6 cellular contexts compared by ENCODE assay signal in genomic region chr5:65621961-65622360, GRCh38. TPM values are rescaled to one million over a fixed set of nuclear protein-coding genes. Genes with fewer than 3 reads are reported as not detected.
DNase-seq lines count a peak whose midpoint lies in the region; ATAC-seq and TF ChIP-seq lines count a peak whose summit lies in the region.
"Not testable (repeated sequence)": the region's sequence is repeated elsewhere in the genome, so short reads cannot be mapped to it uniquely, and the experiment has no call there.

No MANE protein-coding gene starts in this region.

- not testable (repeated sequence) for H3K36me3 Mint-ChIP-seq in activated naive CD4-positive, alpha-beta T cell treated with anti-CD3 and anti-CD28 coated beads, Interleukin-2, amount 50 U/mL, for 24 hours; neural progenitor cell; type B pancreatic cell
- peaks cover 25% of the 10 kb centered on the region for H3K36me3 Mint-ChIP-seq in effector memory CD8-positive, alpha-beta T cell (ENCODE audit: insufficient read depth)

- not testable (repeated sequence) for H3K9me3 ChIP-seq in DOHH2 (ENCODE audit: control insufficient read depth, insufficient read depth, low read length); SK-N-SH; neural progenitor cell (ENCODE audit: low read depth)

- H3K27ac ChIP-seq in DOHH2 (ENCODE audit: low read depth, low read length); SK-N-SH (ENCODE audit: low read depth in 2 of 2, low read length in 1 of 2); neural progenitor cell: not testable (repeated sequence)

- not testable (repeated sequence) for H3K9me2 ChIP-seq in DOHH2 (replicated peaks; ENCODE audit: control insufficient read depth, low read length); SK-N-SH

- H3K4me1 ChIP-seq in DOHH2 (ENCODE audit: control insufficient read depth, low read length) (peaks cover 26% of the 10 kb centered on the region), SK-N-SH (ENCODE audit: control insufficient read depth in 1 of 2, insufficient read depth in 2 of 2, low read depth in 1 of 2, low read length in 1 of 2) (peaks cover 0 to 13% of the 10 kb centered on the region in 2 experiments; a peak in 2 of 4 replicates), neural progenitor cell (peaks cover 12% of the 10 kb centered on the region)

- not testable (repeated sequence) for H3K9me3 Mint-ChIP-seq in activated naive CD4-positive, alpha-beta T cell treated with anti-CD3 and anti-CD28 coated beads, Interleukin-2, amount 50 U/mL, for 24 hours; effector memory CD8-positive, alpha-beta T cell; neural progenitor cell; type B pancreatic cell

- TF ChIP-seq CTCF in DOHH2 (IDR thresholded peaks at IDR 0.05; ENCODE audit: low read depth, low read length, poor library complexity, severe bottlenecking); SK-N-SH (IDR thresholded peaks at IDR 0.05); neural progenitor cell (IDR thresholded peaks at IDR 0.05); type B pancreatic cell (conservative IDR thresholded peaks at IDR 0.05): not testable (repeated sequence)

- H3K79me2 ChIP-seq in DOHH2 (ENCODE audit: control insufficient read depth, low read length) (peaks cover 71% of the 10 kb centered on the region), SK-N-SH (ENCODE audit: insufficient read depth) (peaks cover 92% of the 10 kb centered on the region), neural progenitor cell (ENCODE audit: low read depth) (peaks cover 79% of the 10 kb centered on the region)

- not testable (repeated sequence) for H3K27ac Mint-ChIP-seq in activated naive CD4-positive, alpha-beta T cell treated with anti-CD3 and anti-CD28 coated beads, Interleukin-2, amount 50 U/mL, for 24 hours; effector memory CD8-positive, alpha-beta T cell; neural progenitor cell; type B pancreatic cell

- H4K20me1 ChIP-seq in DOHH2 (ENCODE audit: control insufficient read depth, insufficient read depth, low read depth, low read length); SK-N-SH (ENCODE audit: insufficient read depth); neural progenitor cell (ENCODE audit: low read depth): not testable (repeated sequence)

- 81% methylated on average over 4 of the region's 4 CpGs for WGBS in SK-N-SH (ENCODE audit: low lambda C conversion rate)

- not testable (repeated sequence) for H3K27me3 ChIP-seq in DOHH2 (ENCODE audit: control insufficient read depth, low read length); SK-N-SH (ENCODE audit: insufficient read depth); neural progenitor cell

- H3K4me2 ChIP-seq in DOHH2 (ENCODE audit: low read length) (peak overlapping the region; percentile 86; the same call in 1 of the 2 replicates), SK-N-SH (peak overlapping the region; percentile 89)
- not testable (repeated sequence) for H3K4me2 ChIP-seq in neural progenitor cell

- CTCF ChIA-PET in SK-N-SH (lab: Yijun Ruan, JAX): interaction anchor here (1.4 kb wide), 1 partner anchor 17 kb away, joined by 3 read pairs; no protein-coding TSS in a partner anchor

- not testable (repeated sequence) for H3K4me3 ChIP-seq in DOHH2 (ENCODE audit: low read length); SK-N-SH (ENCODE audit: low read depth in 2 of 2, low read length in 1 of 2); neural progenitor cell

- not testable (repeated sequence) for ATAC-seq in effector memory CD8-positive, alpha-beta T cell (replicated peaks)

- peaks cover 56% of the 10 kb centered on the region for H3K4me1 Mint-ChIP-seq in activated naive CD4-positive, alpha-beta T cell treated with anti-CD3 and anti-CD28 coated beads, Interleukin-2, amount 50 U/mL, for 24 hours
- H3K4me1 Mint-ChIP-seq in effector memory CD8-positive, alpha-beta T cell (ENCODE audit: low read depth in 2 of 2): peaks cover 23 to 41% of the 10 kb centered on the region in 2 donors
- H3K4me1 Mint-ChIP-seq in neural progenitor cell (peaks cover 20% of the 10 kb centered on the region), type B pancreatic cell (ENCODE audit: unreplicated experiment) (peaks cover 18% of the 10 kb centered on the region)

- not testable (repeated sequence) for H3K27me3 Mint-ChIP-seq in activated naive CD4-positive, alpha-beta T cell treated with anti-CD3 and anti-CD28 coated beads, Interleukin-2, amount 50 U/mL, for 24 hours; effector memory CD8-positive, alpha-beta T cell; neural progenitor cell (ENCODE audit: insufficient read depth, low read depth); type B pancreatic cell

- not testable (repeated sequence) for TF ChIP-seq EP300 in SK-N-SH (IDR thresholded peaks at IDR 0.05; ENCODE audit: borderline replicate concordance in 1 of 2, low read depth in 1 of 2, low read length in 1 of 2)

- not testable (repeated sequence) for H3F3A ChIP-seq in DOHH2 (ENCODE audit: control insufficient read depth, insufficient read depth); SK-N-SH (replicated peaks; ENCODE audit: insufficient read depth); neural progenitor cell (ENCODE audit: low read depth)

- TF ChIP-seq RAD21 in SK-N-SH (IDR thresholded peaks at IDR 0.05; ENCODE audit: low read length): not testable (repeated sequence)

- not testable (repeated sequence) for H3K9ac ChIP-seq in SK-N-SH, neural progenitor cell

- POLR2A ChIA-PET in SK-N-SH (lab: Yijun Ruan, JAX): not testable (repeated sequence)

- not testable (repeated sequence) for DNase-seq in SK-N-SH; effector memory CD8-positive, alpha-beta T cell; neural progenitor cell (ENCODE audit: low spot score); type B pancreatic cell (ENCODE audit: extremely low spot score, unreplicated experiment)

- peak overlapping the region; percentile 96 for H3K4me3 Mint-ChIP-seq in activated naive CD4-positive, alpha-beta T cell treated with anti-CD3 and anti-CD28 coated beads, Interleukin-2, amount 50 U/mL, for 24 hours
- H3K4me3 Mint-ChIP-seq in effector memory CD8-positive, alpha-beta T cell: peak overlapping the region; percentile 93 to 97
- H3K4me3 Mint-ChIP-seq in neural progenitor cell (peak overlapping the region; percentile 95), type B pancreatic cell (peak overlapping the region; percentile 98)

- H2AFZ ChIP-seq in SK-N-SH (ENCODE audit: low read depth); neural progenitor cell (replicated peaks): not testable (repeated sequence)

- not testable (repeated sequence) for H3K36me3 ChIP-seq in DOHH2 (ENCODE audit: control insufficient read depth, low read length); neural progenitor cell
- peaks cover 10 to 11% of the 10 kb centered on the region in 2 experiments for H3K36me3 ChIP-seq in SK-N-SH (replicated peaks in 1 of 2; ENCODE audit: control insufficient read depth in 1 of 2, insufficient read depth in 2 of 2, low read length in 1 of 2)

RNA-seq across cellular contexts. Expression of gene TRIM23, which starts 2.2 kb away (rescaled TPM):
- polyA plus RNA-seq in SK-N-SH (2012; rRNA removed): 5.3 and 5.6 TPM in 2 replicates
- polyA plus RNA-seq in SK-N-SH (2012; cell fraction: cytosol; rRNA removed): 5.3 and 6.0 TPM in 2 replicates
- polyA plus RNA-seq in SK-N-SH (2012; cell fraction: nucleus; rRNA removed): 6.2 and 6.9 TPM in 2 replicates
- total RNA-seq in neural progenitor cell (ENCODE audit: low replicate concordance) (15.5 and 16.6 TPM in 2 replicates), type B pancreatic cell (ENCODE audit: low replicate concordance) (10.8 and 16.4 TPM in 2 replicates)

RNA-seq across cellular contexts. Expression of gene SHLD3, which starts 2.9 kb away (rescaled TPM):
- polyA plus RNA-seq in SK-N-SH (2012; rRNA removed): 2.4 and 3.8 TPM in 2 replicates
- polyA plus RNA-seq in SK-N-SH (2012; cell fraction: cytosol; rRNA removed): 4.2 and 5.8 TPM in 2 replicates
- polyA plus RNA-seq in SK-N-SH (2012; cell fraction: nucleus; rRNA removed): 1.2 and 3.3 TPM in 2 replicates
- total RNA-seq in neural progenitor cell (ENCODE audit: low replicate concordance): 5.7 and 8.4 TPM in 2 replicates
- 4.0 and 4.2 TPM in 2 replicates for total RNA-seq in type B pancreatic cell (ENCODE audit: low replicate concordance)

RNA-seq across cellular contexts. Expression of gene TRAPPC13, which starts 2.9 kb away (rescaled TPM):
- 10.7 and 18.2 TPM in 2 replicates for polyA plus RNA-seq in SK-N-SH (2012; rRNA removed)
- polyA plus RNA-seq in SK-N-SH (2012; cell fraction: cytosol; rRNA removed): 14.6 and 18.3 TPM in 2 replicates
- polyA plus RNA-seq in SK-N-SH (2012; cell fraction: nucleus; rRNA removed): 13.3 and 35.6 TPM in 2 replicates
- total RNA-seq in neural progenitor cell (ENCODE audit: low replicate concordance): 32.6 and 53.1 TPM in 2 replicates
- total RNA-seq in type B pancreatic cell (ENCODE audit: low replicate concordance): 13.5 and 18.0 TPM in 2 replicates

RNA-seq across cellular contexts. Expression of gene PPWD1, which starts 58.9 kb away (rescaled TPM):
- polyA plus RNA-seq in SK-N-SH (2012; rRNA removed): 6.0 and 6.9 TPM in 2 replicates
- polyA plus RNA-seq in SK-N-SH (2012; cell fraction: cytosol; rRNA removed): 5.5 and 8.4 TPM in 2 replicates
- 14.1 and 32.7 TPM in 2 replicates for polyA plus RNA-seq in SK-N-SH (2012; cell fraction: nucleus; rRNA removed)
- total RNA-seq in neural progenitor cell (ENCODE audit: low replicate concordance) (60.2 and 89.9 TPM in 2 replicates), type B pancreatic cell (ENCODE audit: low replicate concordance) (30.1 and 40.4 TPM in 2 replicates)

RNA-seq across cellular contexts. Expression of gene CENPK, which starts 59.0 kb away (rescaled TPM):
- 5.4 and 11.3 TPM in 2 replicates for polyA plus RNA-seq in SK-N-SH (2012; rRNA removed)
- polyA plus RNA-seq in SK-N-SH (2012; cell fraction: cytosol; rRNA removed): 8.1 and 12.5 TPM in 2 replicates
- 5.2 and 14.8 TPM in 2 replicates for polyA plus RNA-seq in SK-N-SH (2012; cell fraction: nucleus; rRNA removed)
- total RNA-seq in neural progenitor cell (ENCODE audit: low replicate concordance) (73.7 and 134 TPM in 2 replicates), type B pancreatic cell (ENCODE audit: low replicate concordance) (17.6 and 36.9 TPM in 2 replicates)
